8 cellular contexts compared by ENCODE assay signal in genomic region chr1:155235381-155235780, GRCh38. TPM values are rescaled to one million over a fixed set of nuclear protein-coding genes. Genes with fewer than 3 reads are reported as not detected.
DNase-seq lines count a peak whose midpoint lies in the region; ATAC-seq, FAIRE-seq and TF ChIP-seq lines count a peak whose summit lies in the region.
"Not testable (repeated sequence)": the region's sequence is repeated elsewhere in the genome, so short reads cannot be mapped to it uniquely, and the experiment has no call there.

No MANE protein-coding gene starts in this region.

- not testable (repeated sequence) for TF ChIP-seq POLR2A in GM12892 (IDR thresholded peaks at IDR 0.05; ENCODE audit: low read depth, low read length)

- peak overlapping the region; percentile 26 for H3K27ac Mint-ChIP-seq in CD4-positive, alpha-beta T cell
- peak overlapping the region; percentile 16 for H3K27ac Mint-ChIP-seq in activated CD4-positive, alpha-beta T cell treated with anti-CD3 and anti-CD28 coated beads, Interleukin-2, amount 10 ng/mL, durations not matched to agents 24 days and 14 days
- peak overlapping the region; percentile 65 for H3K27ac Mint-ChIP-seq in activated CD8-positive, alpha-beta T cell treated with anti-CD3 and anti-CD28 coated beads, Interleukin-2, amount 10 ng/mL, durations not matched to agents 7 days and 5 days
- H3K27ac Mint-ChIP-seq in activated T-helper 1 cell treated with anti-CD3 and anti-CD28 coated beads, Interleukin-12 subunit alpha, Interleukin-12 subunit beta, Interleukin-2, Interleukin-4 antibody, amounts not matched to agents 30 ng/mL and 10 ng/mL and 1 ng/mL, durations not matched to agents 14 hours and 24 hours and 36 hours, result peak overlapping the region; percentile 51
- H3K27ac Mint-ChIP-seq in activated naive CD8-positive, alpha-beta T cell treated with anti-CD3 and anti-CD28 coated beads, Interleukin-2, amount 10 ng/mL, durations not matched to agents 7 days and 5 days, result peak overlapping the region; percentile 25
- not testable (repeated sequence) for H3K27ac Mint-ChIP-seq in endothelial cell (ENCODE audit: unreplicated experiment)

- FAIRE-seq in GM12892 (lab: Jason Lieb, UNC), result peak; percentile 40

- H3K36me3 ChIP-seq in neutrophil, result peaks cover 55% of the 10 kb centered on the region

- H3K4me3 Mint-ChIP-seq in CD4-positive, alpha-beta T cell; activated CD4-positive, alpha-beta T cell treated with anti-CD3 and anti-CD28 coated beads, Interleukin-2, amount 10 ng/mL, durations not matched to agents 24 days and 14 days; activated CD8-positive, alpha-beta T cell treated with anti-CD3 and anti-CD28 coated beads, Interleukin-2, amount 10 ng/mL, durations not matched to agents 7 days and 5 days; activated T-helper 1 cell treated with anti-CD3 and anti-CD28 coated beads, Interleukin-12 subunit alpha, Interleukin-12 subunit beta, Interleukin-2, Interleukin-4 antibody, amounts not matched to agents 30 ng/mL and 10 ng/mL and 1 ng/mL, durations not matched to agents 14 hours and 24 hours and 36 hours; activated naive CD8-positive, alpha-beta T cell treated with anti-CD3 and anti-CD28 coated beads, Interleukin-2, amount 10 ng/mL, durations not matched to agents 7 days and 5 days: not testable (repeated sequence)
- H3K4me3 Mint-ChIP-seq in endothelial cell (ENCODE audit: unreplicated experiment), result peak overlapping the region; percentile 48

- peak overlapping the region in 1 of 2 experiments; percentile 8 for H3K4me3 ChIP-seq in neutrophil (ENCODE audit: low read depth in 1 of 2, low read length in 1 of 2)

- H3K4me1 ChIP-seq in neutrophil (ENCODE audit: control insufficient read depth in 1 of 2, insufficient read depth in 1 of 2, low read depth in 1 of 2, low read length in 1 of 2), result peaks cover 52 to 60% of the 10 kb centered on the region in 2 experiments

- H3K27me3 ChIP-seq in CD4-positive, alpha-beta T cell (ENCODE audit: control insufficient read depth, insufficient read depth, low read length); neutrophil: not testable (repeated sequence)

- H3K4me1 Mint-ChIP-seq in CD4-positive, alpha-beta T cell (ENCODE audit: low read depth); endothelial cell (ENCODE audit: unreplicated experiment): not testable (repeated sequence)
- H3K4me1 Mint-ChIP-seq in activated CD4-positive, alpha-beta T cell treated with anti-CD3 and anti-CD28 coated beads, Interleukin-2, amount 10 ng/mL, durations not matched to agents 24 days and 14 days, result peaks cover 15% of the 10 kb centered on the region
- peaks cover 15% of the 10 kb centered on the region for H3K4me1 Mint-ChIP-seq in activated CD8-positive, alpha-beta T cell treated with anti-CD3 and anti-CD28 coated beads, Interleukin-2, amount 10 ng/mL, durations not matched to agents 7 days and 5 days (ENCODE audit: low read depth)
- H3K4me1 Mint-ChIP-seq in activated T-helper 1 cell treated with anti-CD3 and anti-CD28 coated beads, Interleukin-12 subunit alpha, Interleukin-12 subunit beta, Interleukin-2, Interleukin-4 antibody, amounts not matched to agents 30 ng/mL and 10 ng/mL and 1 ng/mL, durations not matched to agents 14 hours and 24 hours and 36 hours (ENCODE audit: low read depth), result peaks cover 12% of the 10 kb centered on the region
- H3K4me1 Mint-ChIP-seq in activated naive CD8-positive, alpha-beta T cell treated with anti-CD3 and anti-CD28 coated beads, Interleukin-2, amount 10 ng/mL, durations not matched to agents 7 days and 5 days, result peaks cover 11% of the 10 kb centered on the region

- POLR2A ChIA-PET in CD4-positive, alpha-beta T cell (lab: Charles Lee); activated CD8-positive, alpha-beta T cell treated with anti-CD3 and anti-CD28 coated beads, Interleukin-2, amount 10 ng/mL, durations not matched to agents 7 days and 5 days (lab: Charles Lee); activated naive CD8-positive, alpha-beta T cell treated with anti-CD3 and anti-CD28 coated beads, Interleukin-2, amount 10 ng/mL, durations not matched to agents 7 days and 5 days (lab: Charles Lee): not testable (repeated sequence)

- H3K27ac ChIP-seq in CD4-positive, alpha-beta T cell (ENCODE audit: low read depth, low read length), result not testable (repeated sequence)
- H3K27ac ChIP-seq in neutrophil, result peak overlapping the region; percentile 80

- H3K36me3 Mint-ChIP-seq in CD4-positive, alpha-beta T cell (ENCODE audit: low read depth), result peaks cover 29% of the 10 kb centered on the region
- peaks cover 18% of the 10 kb centered on the region for H3K36me3 Mint-ChIP-seq in activated CD4-positive, alpha-beta T cell treated with anti-CD3 and anti-CD28 coated beads, Interleukin-2, amount 10 ng/mL, durations not matched to agents 24 days and 14 days (ENCODE audit: low read depth)
- peaks cover 24% of the 10 kb centered on the region for H3K36me3 Mint-ChIP-seq in activated CD8-positive, alpha-beta T cell treated with anti-CD3 and anti-CD28 coated beads, Interleukin-2, amount 10 ng/mL, durations not matched to agents 7 days and 5 days (ENCODE audit: low read depth)
- H3K36me3 Mint-ChIP-seq in activated T-helper 1 cell treated with anti-CD3 and anti-CD28 coated beads, Interleukin-12 subunit alpha, Interleukin-12 subunit beta, Interleukin-2, Interleukin-4 antibody, amounts not matched to agents 30 ng/mL and 10 ng/mL and 1 ng/mL, durations not matched to agents 14 hours and 24 hours and 36 hours (ENCODE audit: low read depth), result peaks cover 15% of the 10 kb centered on the region
- peaks cover 13% of the 10 kb centered on the region for H3K36me3 Mint-ChIP-seq in activated naive CD8-positive, alpha-beta T cell treated with anti-CD3 and anti-CD28 coated beads, Interleukin-2, amount 10 ng/mL, durations not matched to agents 7 days and 5 days
- H3K36me3 Mint-ChIP-seq in endothelial cell (ENCODE audit: low read depth, unreplicated experiment), result peaks cover 10% of the 10 kb centered on the region

- not testable (repeated sequence) for TF ChIP-seq CTCF in CD4-positive, alpha-beta T cell (IDR thresholded peaks at IDR 0.05); endothelial cell (IDR thresholded peaks at IDR 0.05; ENCODE audit: unreplicated experiment); neutrophil (IDR thresholded peaks at IDR 0.05)

- peak; percentile 51 for ATAC-seq in CD4-positive, alpha-beta T cell (ENCODE audit: poor library complexity)
- ATAC-seq in activated CD8-positive, alpha-beta T cell treated with anti-CD3 and anti-CD28 coated beads, Interleukin-2, amount 10 ng/mL, durations not matched to agents 7 days and 5 days; activated naive CD8-positive, alpha-beta T cell treated with anti-CD3 and anti-CD28 coated beads, Interleukin-2, amount 10 ng/mL, durations not matched to agents 7 days and 5 days (ENCODE audit: low read depth): not testable (repeated sequence)

- intact Hi-C loops in CD4-positive, alpha-beta T cell (cut with DNase I, micrococcal nuclease); activated CD4-positive, alpha-beta T cell treated with anti-CD3 and anti-CD28 coated beads, Interleukin-2, amount 10 ng/mL, durations not matched to agents 24 days and 14 days (cut with micrococcal nuclease); activated T-helper 1 cell treated with anti-CD3 and anti-CD28 coated beads, Interleukin-12 subunit alpha, Interleukin-12 subunit beta, Interleukin-2, Interleukin-4 antibody, amounts not matched to agents 30 ng/mL and 10 ng/mL and 1 ng/mL, durations not matched to agents 14 hours and 24 hours and 36 hours (cut with micrococcal nuclease): not testable (repeated sequence)

- H3K27me3 Mint-ChIP-seq in CD4-positive, alpha-beta T cell; activated CD4-positive, alpha-beta T cell treated with anti-CD3 and anti-CD28 coated beads, Interleukin-2, amount 10 ng/mL, durations not matched to agents 24 days and 14 days; activated CD8-positive, alpha-beta T cell treated with anti-CD3 and anti-CD28 coated beads, Interleukin-2, amount 10 ng/mL, durations not matched to agents 7 days and 5 days (ENCODE audit: low read depth); activated T-helper 1 cell treated with anti-CD3 and anti-CD28 coated beads, Interleukin-12 subunit alpha, Interleukin-12 subunit beta, Interleukin-2, Interleukin-4 antibody, amounts not matched to agents 30 ng/mL and 10 ng/mL and 1 ng/mL, durations not matched to agents 14 hours and 24 hours and 36 hours (ENCODE audit: insufficient read depth); activated naive CD8-positive, alpha-beta T cell treated with anti-CD3 and anti-CD28 coated beads, Interleukin-2, amount 10 ng/mL, durations not matched to agents 7 days and 5 days; endothelial cell (ENCODE audit: unreplicated experiment): not testable (repeated sequence)

- H3K9me3 ChIP-seq in CD4-positive, alpha-beta T cell (ENCODE audit: control insufficient read depth, low read length); neutrophil: not testable (repeated sequence)

- CTCF ChIA-PET in CD4-positive, alpha-beta T cell (lab: Charles Lee); activated CD8-positive, alpha-beta T cell treated with anti-CD3 and anti-CD28 coated beads, Interleukin-2, amount 10 ng/mL, durations not matched to agents 7 days and 5 days (lab: Charles Lee): not testable (repeated sequence)

- H3K9me3 Mint-ChIP-seq in CD4-positive, alpha-beta T cell; activated CD4-positive, alpha-beta T cell treated with anti-CD3 and anti-CD28 coated beads, Interleukin-2, amount 10 ng/mL, durations not matched to agents 24 days and 14 days; activated CD8-positive, alpha-beta T cell treated with anti-CD3 and anti-CD28 coated beads, Interleukin-2, amount 10 ng/mL, durations not matched to agents 7 days and 5 days (ENCODE audit: insufficient read depth); activated T-helper 1 cell treated with anti-CD3 and anti-CD28 coated beads, Interleukin-12 subunit alpha, Interleukin-12 subunit beta, Interleukin-2, Interleukin-4 antibody, amounts not matched to agents 30 ng/mL and 10 ng/mL and 1 ng/mL, durations not matched to agents 14 hours and 24 hours and 36 hours; activated naive CD8-positive, alpha-beta T cell treated with anti-CD3 and anti-CD28 coated beads, Interleukin-2, amount 10 ng/mL, durations not matched to agents 7 days and 5 days; endothelial cell (ENCODE audit: unreplicated experiment): not testable (repeated sequence)

- not testable (repeated sequence) for DNase-seq in CD4-positive, alpha-beta T cell; GM12892 (ENCODE audit: insufficient read length); activated CD4-positive, alpha-beta T cell treated with anti-CD3 and anti-CD28 coated beads, Interleukin-2, amount 10 ng/mL, durations not matched to agents 24 days and 14 days; activated CD8-positive, alpha-beta T cell treated with anti-CD3 and anti-CD28 coated beads, Interleukin-2, amount 10 ng/mL, durations not matched to agents 7 days and 5 days; activated T-helper 1 cell treated with anti-CD3 and anti-CD28 coated beads, Interleukin-12 subunit alpha, Interleukin-12 subunit beta, Interleukin-2, Interleukin-4 antibody, amounts not matched to agents 30 ng/mL and 10 ng/mL and 1 ng/mL, durations not matched to agents 14 hours and 24 hours and 36 hours (ENCODE audit: low spot score); activated naive CD8-positive, alpha-beta T cell treated with anti-CD3 and anti-CD28 coated beads, Interleukin-2, amount 10 ng/mL, durations not matched to agents 7 days and 5 days; endothelial cell (ENCODE audit: low spot score)

RNA-seq across cellular contexts. Expression of gene ENTREP3, which starts 19.9 kb away (rescaled TPM):
- 1 to 10 TPM; 6.6 to 8.3 TPM for total RNA-seq in CD4-positive, alpha-beta T cell
- polyA plus RNA-seq in GM12892 (2012; ENCODE audit: missing spikeins), result 6.4 TPM
- total RNA-seq in activated CD4-positive, alpha-beta T cell treated with anti-CD3 and anti-CD28 coated beads, Interleukin-2, amount 10 ng/mL, durations not matched to agents 24 days and 14 days, result 45.1 and 46.2 TPM in 2 replicates
- total RNA-seq in activated CD8-positive, alpha-beta T cell treated with anti-CD3 and anti-CD28 coated beads, Interleukin-2, amount 10 ng/mL, durations not matched to agents 7 days and 5 days, result 10 to 100 TPM; 29.3 to 29.7 TPM
- total RNA-seq in activated T-helper 1 cell treated with anti-CD3 and anti-CD28 coated beads, Interleukin-12 subunit alpha, Interleukin-12 subunit beta, Interleukin-2, Interleukin-4 antibody, amounts not matched to agents 30 ng/mL and 10 ng/mL and 1 ng/mL, durations not matched to agents 14 hours and 24 hours and 36 hours, result 40.3 and 45.5 TPM in 2 replicates
- total RNA-seq in activated naive CD8-positive, alpha-beta T cell treated with anti-CD3 and anti-CD28 coated beads, Interleukin-2, amount 10 ng/mL, durations not matched to agents 7 days and 5 days, result 10 to 100 TPM; 26.0 to 29.4 TPM
- 54.1 TPM for total RNA-seq in endothelial cell (ENCODE audit: unreplicated experiment)

RNA-seq across cellular contexts. Expression of gene SCAMP3, which starts 26.8 kb away (rescaled TPM):
- 10 to 100 TPM; 54.8 to 55.6 TPM for total RNA-seq in CD4-positive, alpha-beta T cell
- 32.2 TPM for polyA plus RNA-seq in GM12892 (2012; ENCODE audit: missing spikeins)
- 152 and 158 TPM in 2 replicates for total RNA-seq in activated CD4-positive, alpha-beta T cell treated with anti-CD3 and anti-CD28 coated beads, Interleukin-2, amount 10 ng/mL, durations not matched to agents 24 days and 14 days
- 10 to 100 TPM; 77.9 to 84.2 TPM for total RNA-seq in activated CD8-positive, alpha-beta T cell treated with anti-CD3 and anti-CD28 coated beads, Interleukin-2, amount 10 ng/mL, durations not matched to agents 7 days and 5 days
- 147 and 168 TPM in 2 replicates for total RNA-seq in activated T-helper 1 cell treated with anti-CD3 and anti-CD28 coated beads, Interleukin-12 subunit alpha, Interleukin-12 subunit beta, Interleukin-2, Interleukin-4 antibody, amounts not matched to agents 30 ng/mL and 10 ng/mL and 1 ng/mL, durations not matched to agents 14 hours and 24 hours and 36 hours
- 10 to 100 TPM; 81.7 to 84.2 TPM for total RNA-seq in activated naive CD8-positive, alpha-beta T cell treated with anti-CD3 and anti-CD28 coated beads, Interleukin-2, amount 10 ng/mL, durations not matched to agents 7 days and 5 days
- 54.9 TPM for total RNA-seq in endothelial cell (ENCODE audit: unreplicated experiment)

RNA-seq across cellular contexts. Expression of gene MTX1, which starts 26.9 kb away (rescaled TPM):
- total RNA-seq in CD4-positive, alpha-beta T cell, result 10 to 100 TPM; 19.9 to 20.7 TPM
- polyA plus RNA-seq in GM12892 (2012; ENCODE audit: missing spikeins), result 36.4 TPM
- 62.4 and 64.7 TPM in 2 replicates for total RNA-seq in activated CD4-positive, alpha-beta T cell treated with anti-CD3 and anti-CD28 coated beads, Interleukin-2, amount 10 ng/mL, durations not matched to agents 24 days and 14 days
- 10 to 100 TPM; 43.0 to 46.3 TPM for total RNA-seq in activated CD8-positive, alpha-beta T cell treated with anti-CD3 and anti-CD28 coated beads, Interleukin-2, amount 10 ng/mL, durations not matched to agents 7 days and 5 days
- 61.8 and 62.3 TPM in 2 replicates for total RNA-seq in activated T-helper 1 cell treated with anti-CD3 and anti-CD28 coated beads, Interleukin-12 subunit alpha, Interleukin-12 subunit beta, Interleukin-2, Interleukin-4 antibody, amounts not matched to agents 30 ng/mL and 10 ng/mL and 1 ng/mL, durations not matched to agents 14 hours and 24 hours and 36 hours
- total RNA-seq in activated naive CD8-positive, alpha-beta T cell treated with anti-CD3 and anti-CD28 coated beads, Interleukin-2, amount 10 ng/mL, durations not matched to agents 7 days and 5 days, result 10 to 100 TPM; 31.5 to 31.7 TPM
- total RNA-seq in endothelial cell (ENCODE audit: unreplicated experiment), result 38.8 TPM

RNA-seq across cellular contexts. Expression of gene THBS3, which starts 27.7 kb away (rescaled TPM):
- total RNA-seq in CD4-positive, alpha-beta T cell, result 10 to 100 TPM; 25.5 to 26.1 TPM
- polyA plus RNA-seq in GM12892 (2012; ENCODE audit: missing spikeins), result 7.3 TPM
- total RNA-seq in activated CD4-positive, alpha-beta T cell treated with anti-CD3 and anti-CD28 coated beads, Interleukin-2, amount 10 ng/mL, durations not matched to agents 24 days and 14 days, result 10.5 and 10.6 TPM in 2 replicates
- 10 to 100 TPM; 13.4 to 15.0 TPM for total RNA-seq in activated CD8-positive, alpha-beta T cell treated with anti-CD3 and anti-CD28 coated beads, Interleukin-2, amount 10 ng/mL, durations not matched to agents 7 days and 5 days
- total RNA-seq in activated T-helper 1 cell treated with anti-CD3 and anti-CD28 coated beads, Interleukin-12 subunit alpha, Interleukin-12 subunit beta, Interleukin-2, Interleukin-4 antibody, amounts not matched to agents 30 ng/mL and 10 ng/mL and 1 ng/mL, durations not matched to agents 14 hours and 24 hours and 36 hours, result 9.7 and 10.0 TPM in 2 replicates
- 10 to 100 TPM; 25.1 to 26.3 TPM for total RNA-seq in activated naive CD8-positive, alpha-beta T cell treated with anti-CD3 and anti-CD28 coated beads, Interleukin-2, amount 10 ng/mL, durations not matched to agents 7 days and 5 days
- 35.5 TPM for total RNA-seq in endothelial cell (ENCODE audit: unreplicated experiment)

RNA-seq across cellular contexts. Expression of gene CLK2, which starts 37.9 kb away (rescaled TPM):
- total RNA-seq in CD4-positive, alpha-beta T cell, result 10 to 100 TPM; 48.1 to 49.8 TPM
- polyA plus RNA-seq in GM12892 (2012; ENCODE audit: missing spikeins), result 54.9 TPM
- total RNA-seq in activated CD4-positive, alpha-beta T cell treated with anti-CD3 and anti-CD28 coated beads, Interleukin-2, amount 10 ng/mL, durations not matched to agents 24 days and 14 days, result 86.2 and 90.6 TPM in 2 replicates
- total RNA-seq in activated CD8-positive, alpha-beta T cell treated with anti-CD3 and anti-CD28 coated beads, Interleukin-2, amount 10 ng/mL, durations not matched to agents 7 days and 5 days, result 100 to 1,000 TPM; 101 to 104 TPM
- total RNA-seq in activated T-helper 1 cell treated with anti-CD3 and anti-CD28 coated beads, Interleukin-12 subunit alpha, Interleukin-12 subunit beta, Interleukin-2, Interleukin-4 antibody, amounts not matched to agents 30 ng/mL and 10 ng/mL and 1 ng/mL, durations not matched to agents 14 hours and 24 hours and 36 hours, result 87.0 and 91.6 TPM in 2 replicates
- total RNA-seq in activated naive CD8-positive, alpha-beta T cell treated with anti-CD3 and anti-CD28 coated beads, Interleukin-2, amount 10 ng/mL, durations not matched to agents 7 days and 5 days, result 100 to 1,000 TPM; 110 to 112 TPM
- total RNA-seq in endothelial cell (ENCODE audit: unreplicated experiment), result 62.8 TPM
